ENCODE assay signal across 10 cellular contexts in genomic region chr5:97167435-97167834, GRCh38. TPM values are rescaled to one million over a fixed set of nuclear protein-coding genes. Genes with fewer than 3 reads are reported as not detected.
DNase-seq lines count a peak whose midpoint lies in the region; ATAC-seq and TF ChIP-seq lines count a peak whose summit lies in the region.
"Had no signal": no experiment of that assay in that cellular context is flagged by ENCODE, and none has a peak within 500 bp of the region (broad histone marks: within the 10 kb centered on the region; RNA-seq: fewer than 3 reads in every experiment).

No MANE protein-coding gene starts in this region.

- H3K27ac Mint-ChIP-seq in T-helper 17 cell: peak overlapping the region; percentile 96

- peaks cover 15% of the 10 kb centered on the region for H3K36me3 Mint-ChIP-seq in T-helper 17 cell (ENCODE audit: low read depth)

- H3K4me3 ChIP-seq in suprapubic skin: no peak overlapping the region
- H3K4me3 ChIP-seq: heart right ventricle had no signal

- peak; percentile 88 for ATAC-seq in GM18868 (IDR thresholded peaks at IDR 0.05; ENCODE audit: unreplicated experiment)
- ATAC-seq in HG02884 (IDR thresholded peaks at IDR 0.05; ENCODE audit: unreplicated experiment): peak; percentile 77
- peak; percentile 61 for ATAC-seq in T-helper 17 cell
- ATAC-seq: heart right ventricle had no signal

- no peaks in the 10 kb centered on the region for H3K27me3 ChIP-seq in suprapubic skin
- H3K27me3 ChIP-seq: heart right ventricle had no signal

- H3K4me1 Mint-ChIP-seq in T-helper 17 cell: peaks cover 19% of the 10 kb centered on the region

- WGBS in suprapubic skin: 70% methylated on average over 6 of the region's 6 CpGs

- H3K9me3 ChIP-seq in T-helper 17 cell (ENCODE audit: control insufficient read depth, low read length, poor library complexity, severe bottlenecking) (no peaks in the 10 kb centered on the region), suprapubic skin (no peaks in the 10 kb centered on the region)
- H3K9me3 ChIP-seq: heart right ventricle had no signal

- no peak for TF ChIP-seq EP300 in suprapubic skin (IDR thresholded peaks at IDR 0.05)

- no peak for TF ChIP-seq CTCF in suprapubic skin (IDR thresholded peaks at IDR 0.05)

- H3K4me3 Mint-ChIP-seq in T-helper 17 cell: peak overlapping the region; percentile 77

- TF ChIP-seq POLR2A in suprapubic skin (IDR thresholded peaks at IDR 0.05): no peak

- no peaks in the 10 kb centered on the region for H3K4me1 ChIP-seq in suprapubic skin

- no peak overlapping the region for H3K27ac ChIP-seq in suprapubic skin
- H3K27ac ChIP-seq: heart right ventricle had no signal

- H3K27me3 Mint-ChIP-seq in T-helper 17 cell: no peaks in the 10 kb centered on the region

- DNase-seq in CD1c-positive myeloid dendritic cell (ENCODE audit: extremely low spot score): peak; percentile 24
- DNase-seq in T-helper 17 cell: no peak
- DNase-seq in suprapubic skin (ENCODE audit: low spot score in 2 of 2): no peak
- no peak for DNase-seq in SHP77 treated with DMSO at 0.1 percent for 48 hours (lab: John Stamatoyannopoulos, UW)
- no peak for DNase-seq in mucosa of gallbladder (ENCODE audit: low spot score)
- no peak for DNase-seq in NCI-H2029 treated with DMSO at 0.1 percent for 48 hours (lab: John Stamatoyannopoulos, UW)
- DNase-seq: heart right ventricle had no signal

- peaks cover 67% of the 10 kb centered on the region for H3K36me3 ChIP-seq in suprapubic skin

RNA-seq across cellular contexts. Expression of gene RIOK2, which starts 15.6 kb away (rescaled TPM):
- 10 to 100 TPM; 16.9 to 27.2 TPM for total RNA-seq in T-helper 17 cell
- 10 to 100 TPM in 3 of 4 donors, 1 to 10 TPM in 1; 7.4 to 24.9 (median 16.3) TPM for total RNA-seq in suprapubic skin
- 13.7 TPM for total RNA-seq in mucosa of gallbladder

RNA-seq across cellular contexts. Expression of gene LIX1, which starts 25.0 kb away (rescaled TPM):
- total RNA-seq in T-helper 17 cell (not detected), suprapubic skin (under 1 TPM in 2 of 4 donors, not detected in 2; 0.13 to 0.48 TPM), mucosa of gallbladder (0.17 TPM)
- total RNA-seq: Daoy, heart right ventricle had no signal
